Comparison of ENCODE assay signal across 8 cellular contexts in the genomic region with DNA sequence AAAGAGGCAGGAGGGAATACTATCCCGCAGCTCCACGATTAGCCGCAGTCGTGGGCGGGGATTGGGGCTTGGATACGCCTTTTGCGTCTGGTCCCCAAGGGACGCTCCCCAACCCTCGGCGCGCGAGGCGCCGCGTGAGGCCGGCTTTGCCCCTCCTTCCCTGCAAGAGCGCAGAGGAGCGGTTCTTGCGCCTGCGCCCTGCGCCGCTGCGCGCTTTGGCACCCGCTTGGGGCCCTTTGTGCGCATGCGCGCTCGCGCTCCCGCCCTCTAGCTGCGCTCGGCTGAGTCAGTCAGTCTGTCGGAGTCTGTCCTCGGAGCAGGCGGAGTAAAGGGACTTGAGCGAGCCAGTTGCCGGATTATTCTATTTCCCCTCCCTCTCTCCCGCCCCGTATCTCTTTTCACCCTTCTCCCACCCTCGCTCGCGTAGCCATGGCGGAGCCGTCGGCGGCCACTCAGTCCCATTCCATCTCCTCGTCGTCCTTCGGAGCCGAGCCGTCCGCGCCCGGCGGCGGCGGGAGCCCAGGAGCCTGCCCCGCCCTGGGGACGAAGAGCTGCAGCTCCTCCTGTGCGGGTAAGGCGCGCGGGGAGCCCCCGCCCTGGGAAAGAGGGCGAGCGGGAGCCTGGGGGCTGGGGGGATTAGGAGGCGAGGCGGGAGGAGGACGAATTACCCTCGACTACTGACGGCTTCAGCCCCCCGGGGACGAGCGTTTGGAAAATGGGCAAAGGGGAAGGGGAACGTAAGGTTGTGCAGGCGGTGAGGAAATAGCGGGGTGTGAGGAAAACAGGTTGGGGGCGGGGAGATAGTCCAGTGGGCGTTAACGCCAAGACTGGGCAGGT.
DNase-seq lines count a peak whose midpoint lies in the region; ATAC-seq and TF ChIP-seq lines count a peak whose summit lies in the region.

A gene with protein sequence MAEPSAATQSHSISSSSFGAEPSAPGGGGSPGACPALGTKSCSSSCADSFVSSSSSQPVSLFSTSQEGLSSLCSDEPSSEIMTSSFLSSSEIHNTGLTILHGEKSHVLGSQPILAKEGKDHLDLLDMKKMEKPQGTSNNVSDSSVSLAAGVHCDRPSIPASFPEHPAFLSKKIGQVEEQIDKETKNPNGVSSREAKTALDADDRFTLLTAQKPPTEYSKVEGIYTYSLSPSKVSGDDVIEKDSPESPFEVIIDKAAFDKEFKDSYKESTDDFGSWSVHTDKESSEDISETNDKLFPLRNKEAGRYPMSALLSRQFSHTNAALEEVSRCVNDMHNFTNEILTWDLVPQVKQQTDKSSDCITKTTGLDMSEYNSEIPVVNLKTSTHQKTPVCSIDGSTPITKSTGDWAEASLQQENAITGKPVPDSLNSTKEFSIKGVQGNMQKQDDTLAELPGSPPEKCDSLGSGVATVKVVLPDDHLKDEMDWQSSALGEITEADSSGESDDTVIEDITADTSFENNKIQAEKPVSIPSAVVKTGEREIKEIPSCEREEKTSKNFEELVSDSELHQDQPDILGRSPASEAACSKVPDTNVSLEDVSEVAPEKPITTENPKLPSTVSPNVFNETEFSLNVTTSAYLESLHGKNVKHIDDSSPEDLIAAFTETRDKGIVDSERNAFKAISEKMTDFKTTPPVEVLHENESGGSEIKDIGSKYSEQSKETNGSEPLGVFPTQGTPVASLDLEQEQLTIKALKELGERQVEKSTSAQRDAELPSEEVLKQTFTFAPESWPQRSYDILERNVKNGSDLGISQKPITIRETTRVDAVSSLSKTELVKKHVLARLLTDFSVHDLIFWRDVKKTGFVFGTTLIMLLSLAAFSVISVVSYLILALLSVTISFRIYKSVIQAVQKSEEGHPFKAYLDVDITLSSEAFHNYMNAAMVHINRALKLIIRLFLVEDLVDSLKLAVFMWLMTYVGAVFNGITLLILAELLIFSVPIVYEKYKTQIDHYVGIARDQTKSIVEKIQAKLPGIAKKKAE (plus strand): TSS at position 293 of the 837 bp plus-strand sequence. CDS start 137 bp downstream, at position 430.

- TF ChIP-seq CTCF in AG09319 (IDR thresholded peaks at IDR 0.05; ENCODE audit: low read depth, low read length): peak; percentile 13

- peak; percentile 96 for DNase-seq in AG09319 (ENCODE audit: extremely low read depth, low read depth)
- peak; percentile 97 for DNase-seq in NCI-H446 treated with DMSO at 0.1 percent for 48 hours (lab: John Stamatoyannopoulos, UW)
- DNase-seq in cerebellar cortex (ENCODE audit: low spot score): peak; percentile 96
- peak; percentile 99 for DNase-seq in islet precursor cell
- peak; percentile 88 to 98 (median 97) for DNase-seq in stimulated activated CD4-positive, alpha-beta T cell treated with anti-CD3 and anti-CD28 coated beads, Interleukin-12 subunit alpha, Interleukin-12 subunit beta, amount 100 ng/mL, for 48 hours (ENCODE audit: low read depth in 2 of 3, low spot score in 1 of 3)

- peak; percentile 89 for ATAC-seq in GM19035 (IDR thresholded peaks at IDR 0.05; ENCODE audit: unreplicated experiment)
- ATAC-seq in HG03354 (IDR thresholded peaks at IDR 0.05; ENCODE audit: poor library complexity, severe bottlenecking, unreplicated experiment): peak; percentile 91
- peak; percentile 91 to 94 for ATAC-seq in activated CD4-positive, CD25-positive, alpha-beta regulatory T cell treated with anti-CD3 and anti-CD28 coated beads, Interleukin-2, amount 50 U/mL, for 24 hours

Comparison
In these comparisons a context has a peak if more than half of its experiments do, and no peak if none do; other contexts are left out.
1. Peak in every context shown above with its lines: DNase-seq and ATAC-seq.